Comparison of ENCODE assay signal across 18 cellular contexts in genomic region chr13:110162053-110162452, GRCh38.
"Had no signal": no experiment of that assay in that cellular context is flagged by ENCODE, and none has a peak within 500 bp of the region (broad histone marks: within the 10 kb centered on the region; RNA-seq: fewer than 3 reads in every experiment).

No MANE protein-coding gene starts in this region.

- ATAC-seq: activated CD4-positive, CD25-positive, alpha-beta regulatory T cell treated with anti-CD3 and anti-CD28 coated beads, Interleukin-2, amount 50 U/mL, for 24 hours; activated CD8-positive, alpha-beta T cell treated with anti-CD3 and anti-CD28 coated beads for 36 hours had no signal

- H3K27ac Mint-ChIP-seq: activated CD8-positive, alpha-beta T cell treated with anti-CD3 and anti-CD28 coated beads for 36 hours; activated naive CD8-positive, alpha-beta T cell treated with anti-CD3 and anti-CD28 coated beads, Interleukin-2, amount 10 ng/mL, durations not matched to agents 7 days and 5 days had no signal

- H3K4me2 ChIP-seq: PC-9 had no signal

- H3K4me1 ChIP-seq: adrenal gland had no signal

- H3K4me1 Mint-ChIP-seq: activated naive CD8-positive, alpha-beta T cell treated with anti-CD3 and anti-CD28 coated beads, Interleukin-2, amount 10 ng/mL, durations not matched to agents 7 days and 5 days had no signal

- H3K27me3 Mint-ChIP-seq: activated CD8-positive, alpha-beta T cell treated with anti-CD3 and anti-CD28 coated beads for 36 hours had no signal

- H3K36me3 ChIP-seq: MG63 had no signal

- DNase-seq: activated CD4-positive, alpha-beta T cell treated with anti-CD3 and anti-CD28 coated beads for 4 hours; activated CD8-positive, alpha-beta memory T cell treated with anti-CD3 and anti-CD28 coated beads, Interleukin-2, amount 50 U/mL, for 4 hours; activated CD8-positive, alpha-beta T cell treated with anti-CD3 and anti-CD28 coated beads for 36 hours; activated naive CD4-positive, alpha-beta T cell treated with anti-CD3 and anti-CD28 coated beads, Interleukin-2, amount 50 U/mL, for 16 hours; activated naive CD8-positive, alpha-beta T cell treated with anti-CD3 and anti-CD28 coated beads, Interleukin-2, amount 10 ng/mL, durations not matched to agents 7 days and 5 days; anterior cingulate cortex; MG63; NCI-H1105; NCI-H1436; NCI-H1694 treated with DMSO at 0.1 percent for 48 hours; NCI-H2029 treated with DMSO at 0.1 percent for 48 hours; NCI-H510A treated with DMSO at 0.1 percent for 48 hours; NCI-H69; PC-9; SHP77 treated with DMSO at 0.1 percent for 48 hours; T-helper 1 cell had no signal

- H3K9me3 Mint-ChIP-seq: activated CD8-positive, alpha-beta T cell treated with anti-CD3 and anti-CD28 coated beads for 36 hours; activated naive CD8-positive, alpha-beta T cell treated with anti-CD3 and anti-CD28 coated beads, Interleukin-2, amount 10 ng/mL, durations not matched to agents 7 days and 5 days had no signal

- H2AFZ ChIP-seq: PC-9 had no signal

- H3K27ac ChIP-seq: PC-9 had no signal

- H3K4me3 Mint-ChIP-seq: activated CD8-positive, alpha-beta T cell treated with anti-CD3 and anti-CD28 coated beads for 36 hours; activated naive CD8-positive, alpha-beta T cell treated with anti-CD3 and anti-CD28 coated beads, Interleukin-2, amount 10 ng/mL, durations not matched to agents 7 days and 5 days had no signal

- H3K9me3 ChIP-seq: adrenal gland, MG63 had no signal

- H3K36me3 Mint-ChIP-seq: activated naive CD8-positive, alpha-beta T cell treated with anti-CD3 and anti-CD28 coated beads, Interleukin-2, amount 10 ng/mL, durations not matched to agents 7 days and 5 days had no signal

- H3K27me3 ChIP-seq: adrenal gland, MG63 had no signal

- H3K4me3 ChIP-seq: adrenal gland, MG63, PC-9 had no signal
